In genomic region chr21:44337941-44338895, GRCh38 we compare ENCODE assay signal across 8 cellular contexts. TPM values are rescaled to one million over a fixed set of nuclear protein-coding genes. Genes with fewer than 3 reads are reported as not detected.
DNase-seq lines count a peak whose midpoint lies in the region; TF ChIP-seq lines count a peak whose summit lies in the region.

No MANE protein-coding gene starts in this region.

- no peak for TF ChIP-seq POLR2A in testis (IDR thresholded peaks at IDR 0.05)

- TF ChIP-seq CTCF in WERI-Rb-1 (IDR thresholded peaks at IDR 0.05; ENCODE audit: low read depth, low read length) (peak; percentile 70), endothelial cell (IDR thresholded peaks at IDR 0.05; ENCODE audit: unreplicated experiment) (no peak), testis (IDR thresholded peaks at IDR 0.05) (peak in 1 of 3 experiments; percentile 12)

- H3K4me1 ChIP-seq in testis: peaks cover 29% of the 10 kb centered on the region

- H3K36me3 Mint-ChIP-seq in endothelial cell (ENCODE audit: low read depth, unreplicated experiment): peaks cover 3% of the 10 kb centered on the region

- H3K9me3 ChIP-seq in WERI-Rb-1 (ENCODE audit: severe bottlenecking) (no peaks in the 10 kb centered on the region), testis (no peaks in the 10 kb centered on the region)

- H3K27ac ChIP-seq in WERI-Rb-1 (peak overlapping the region; percentile 45), testis (peak overlapping the region; percentile 78 to 82)

- no peaks in the 10 kb centered on the region for H3K9me3 Mint-ChIP-seq in endothelial cell (ENCODE audit: unreplicated experiment)

- WGBS in testis, 2 donors: 3% methylated on average over 14 to 21 of the region's 47 CpGs

- H3K36me3 ChIP-seq in WERI-Rb-1 (peaks cover 9% of the 10 kb centered on the region), testis (ENCODE audit: low read depth, missing control alignments) (no peaks in the 10 kb centered on the region)

- H3K4me3 Mint-ChIP-seq in endothelial cell (ENCODE audit: unreplicated experiment): peak overlapping the region; percentile 81

- H3K27me3 ChIP-seq in WERI-Rb-1 (ENCODE audit: insufficient read depth, low read depth, severe bottlenecking) (no peaks in the 10 kb centered on the region), testis (no peaks in the 10 kb centered on the region)

- peak overlapping the region; percentile 52 for H3K27ac Mint-ChIP-seq in endothelial cell (ENCODE audit: unreplicated experiment)

- DNase-seq in SIG-M5 treated with dmso at 0.1 percent for 504 hours (lab: John Stamatoyannopoulos, UW; ENCODE audit: unreplicated experiment) (peak; percentile 42), SIG-M5 (lab: John Stamatoyannopoulos, UW) (no peak), NCI-H1105 treated with DMSO at 0.1 percent for 48 hours (lab: John Stamatoyannopoulos, UW) (peak; percentile 59), WERI-Rb-1 (peak; percentile 82), endothelial cell (ENCODE audit: low spot score) (peak; percentile 49), medulla oblongata (ENCODE audit: extremely low spot score) (peak; percentile 80), testis (peak; percentile 72), mesenteric fat pad (ENCODE audit: low spot score) (no peak)

- H3K27me3 Mint-ChIP-seq in endothelial cell (ENCODE audit: unreplicated experiment): peaks cover 10% of the 10 kb centered on the region

- H3K4me1 Mint-ChIP-seq in endothelial cell (ENCODE audit: unreplicated experiment): peaks cover 11% of the 10 kb centered on the region

- peak overlapping the region; percentile 45 for H3K4me3 ChIP-seq in WERI-Rb-1 (ENCODE audit: low read depth, low read length)
- peak overlapping the region; percentile 15 to 50 for H3K4me3 ChIP-seq in testis

- intact Hi-C loops in testis (cut with DNase I; ENCODE audit: low total_unique reads): no loop called here

RNA-seq across cellular contexts. Expression of gene CFAP410, which starts 1.0 kb away (rescaled TPM):
- 12.2 TPM for total RNA-seq in endothelial cell (ENCODE audit: unreplicated experiment)
- 10 to 100 TPM; 71.7 to 81.6 TPM for total RNA-seq in testis
- 40.8 TPM for polyA plus RNA-seq in testis (ENCODE audit: insufficient read depth, low read depth, low replicate concordance)
- total RNA-seq in mesenteric fat pad: 17.4 TPM

RNA-seq across cellular contexts. Expression of gene TRPM2, which starts 15.2 kb away (rescaled TPM):
- total RNA-seq in endothelial cell (ENCODE audit: unreplicated experiment): 0.15 TPM
- 1 to 10 TPM; 3.0 to 3.9 TPM for total RNA-seq in testis
- 4.9 TPM for polyA plus RNA-seq in testis (ENCODE audit: insufficient read depth, low read depth, low replicate concordance)
- 12.0 TPM for total RNA-seq in mesenteric fat pad

RNA-seq across cellular contexts. Expression of gene PFKL, which starts 38.4 kb away (rescaled TPM):
- total RNA-seq in endothelial cell (ENCODE audit: unreplicated experiment): 66.6 TPM
- 100 to 1,000 TPM; 213 to 298 TPM for total RNA-seq in testis
- 132 TPM for polyA plus RNA-seq in testis (ENCODE audit: insufficient read depth, low read depth, low replicate concordance)
- total RNA-seq in mesenteric fat pad: 113 TPM

RNA-seq across cellular contexts. Expression of gene AIRE, which starts 52.5 kb away (rescaled TPM):
- not detected for total RNA-seq in endothelial cell (ENCODE audit: unreplicated experiment)
- total RNA-seq in testis: under 1 TPM; 0.55 to 0.68 TPM
- polyA plus RNA-seq in testis (ENCODE audit: insufficient read depth, low read depth, low replicate concordance): 0.16 TPM
- not detected for total RNA-seq in mesenteric fat pad

Comparison
In these comparisons a context has a peak if more than half of its experiments do, and no peak if none do; other contexts are left out.
1. DNase-seq: peak in SIG-M5 treated with dmso at 0.1 percent for 504 hours (single experiment), NCI-H1105 treated with DMSO at 0.1 percent for 48 hours (single experiment), WERI-Rb-1 (single experiment), endothelial cell (single experiment), medulla oblongata (single experiment) and testis (single experiment); none in SIG-M5 (single experiment) and mesenteric fat pad (single experiment).